ENCODE assay signal across 20 cellular contexts in the genomic region with DNA sequence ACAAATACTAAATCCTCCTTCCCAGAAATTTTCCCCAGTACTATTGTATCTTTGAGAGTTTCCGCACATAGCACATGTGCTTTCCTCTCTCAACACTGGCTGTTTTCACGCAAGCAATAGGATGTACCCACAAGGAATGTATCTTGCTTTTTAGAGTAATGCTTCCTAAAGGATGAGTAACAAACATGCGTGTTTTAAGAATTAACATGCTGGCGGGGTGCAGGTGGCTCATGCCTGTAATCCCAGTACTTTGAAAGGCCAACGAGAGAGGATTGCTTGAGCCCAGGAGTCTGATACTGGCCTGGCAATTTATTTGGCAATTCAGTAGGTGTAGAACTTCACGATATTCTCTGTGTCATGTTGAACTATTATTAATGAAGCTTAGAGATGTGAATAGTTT. TPM values are rescaled to one million over a fixed set of nuclear protein-coding genes. Genes with fewer than 3 reads are reported as not detected.
DNase-seq lines count a peak whose midpoint lies in the region; ATAC-seq and TF ChIP-seq lines count a peak whose summit lies in the region.
"Had no signal": no experiment of that assay in that cellular context is flagged by ENCODE, and none has a peak within 500 bp of the region (broad histone marks: within the 10 kb centered on the region; RNA-seq: fewer than 3 reads in every experiment).

No MANE protein-coding gene starts in this region.

- H3K36me3 ChIP-seq in mesendoderm (ENCODE audit: control insufficient read depth, insufficient read depth, low read length): no peaks in the 10 kb centered on the region

- no peak overlapping the region for H2BK15ac ChIP-seq in mesendoderm (replicated peaks; ENCODE audit: low read depth)

- H3K4me1 ChIP-seq in mesendoderm (ENCODE audit: control insufficient read depth, low read depth, low read length): no peaks in the 10 kb centered on the region
- H3K4me1 ChIP-seq: SJCRH30 had no signal

- H3K27ac ChIP-seq in mesendoderm (ENCODE audit: low read depth, low read length): no peak overlapping the region
- H3K27ac ChIP-seq: HL-60, KMS-11, SJCRH30 had no signal

- peak overlapping the region; percentile 37 for H3K27ac Mint-ChIP-seq in activated T-cell treated with anti-CD3 and anti-CD28 coated beads, Interleukin-2, amount 50 U/mL, for 24 hours
- no peak overlapping the region for H3K27ac Mint-ChIP-seq in activated T-cell treated with anti-CD3 and anti-CD28 coated beads, Interleukin-2, amount 50 U/mL, for 72 hours
- peak overlapping the region; percentile 87 for H3K27ac Mint-ChIP-seq in WTC11
- H3K27ac Mint-ChIP-seq: B cell had no signal

- no peak overlapping the region for H3K18ac ChIP-seq in mesendoderm (ENCODE audit: low read length)

- H2BK120ac ChIP-seq in mesendoderm (ENCODE audit: low read depth, low read length): no peak overlapping the region

- no peak overlapping the region for H4K5ac ChIP-seq in mesendoderm (ENCODE audit: low read length)

- peaks cover 58% of the 10 kb centered on the region for H3K4me1 Mint-ChIP-seq in activated T-cell treated with anti-CD3 and anti-CD28 coated beads, Interleukin-2, amount 50 U/mL, for 24 hours (ENCODE audit: low read depth)
- peaks cover 49% of the 10 kb centered on the region for H3K4me1 Mint-ChIP-seq in activated T-cell treated with anti-CD3 and anti-CD28 coated beads, Interleukin-2, amount 50 U/mL, for 72 hours (ENCODE audit: low read depth)
- peaks cover 35% of the 10 kb centered on the region for H3K4me1 Mint-ChIP-seq in WTC11

- no peak overlapping the region for H3K4me3 ChIP-seq in mesendoderm (ENCODE audit: low read length)
- H3K4me3 ChIP-seq: HAP-1, SJCRH30 had no signal

- no peak overlapping the region for H2BK5ac ChIP-seq in mesendoderm (ENCODE audit: low read length)

- H4K8ac ChIP-seq in mesendoderm (ENCODE audit: low read depth, low read length): no peak overlapping the region

- ATAC-seq in activated T-cell treated with anti-CD3 and anti-CD28 coated beads, Interleukin-2, amount 50 U/mL, for 72 hours (replicated peaks in 1 of 2): no peak
- ATAC-seq in WTC11: no peak

- POLR2A ChIA-PET in WTC11 (lab: Charles Lee): no interaction called here

- peaks cover 11% of the 10 kb centered on the region for H3K79me1 ChIP-seq in mesendoderm (ENCODE audit: low read length)

- peaks cover 32% of the 10 kb centered on the region for H3K79me2 ChIP-seq in mesendoderm (ENCODE audit: control insufficient read depth, insufficient read depth, low read length)

- no peak overlapping the region for H3K4ac ChIP-seq in mesendoderm (ENCODE audit: low read depth, low read length)

- no CpG with 5 or more reads among the region's 6 CpGs for WGBS in mesendoderm (ENCODE audit: extremely low coverage, insufficient coverage, low lambda C conversion rate)

- no peak overlapping the region for H3K23ac ChIP-seq in mesendoderm (ENCODE audit: low read length)

- no peak overlapping the region for H3K4me2 ChIP-seq in mesendoderm (ENCODE audit: low read length)
- H3K4me2 ChIP-seq: KMS-11 had no signal

- no peak overlapping the region for H3K4me3 Mint-ChIP-seq in activated T-cell treated with anti-CD3 and anti-CD28 coated beads, Interleukin-2, amount 50 U/mL, for 24 hours
- no peak overlapping the region for H3K4me3 Mint-ChIP-seq in activated T-cell treated with anti-CD3 and anti-CD28 coated beads, Interleukin-2, amount 50 U/mL, for 72 hours
- no peak overlapping the region for H3K4me3 Mint-ChIP-seq in WTC11
- H3K4me3 Mint-ChIP-seq: B cell, CD14-positive monocyte had no signal

- peaks cover 60% of the 10 kb centered on the region for H3K36me3 Mint-ChIP-seq in activated T-cell treated with anti-CD3 and anti-CD28 coated beads, Interleukin-2, amount 50 U/mL, for 24 hours (ENCODE audit: low read depth)
- H3K36me3 Mint-ChIP-seq in activated T-cell treated with anti-CD3 and anti-CD28 coated beads, Interleukin-2, amount 50 U/mL, for 72 hours (ENCODE audit: insufficient read depth in 2 of 2): peaks cover 0 to 18% of the 10 kb centered on the region in 2 donors
- peaks cover 7% of the 10 kb centered on the region for H3K36me3 Mint-ChIP-seq in WTC11

- no peak overlapping the region for H2AK5ac ChIP-seq in mesendoderm (ENCODE audit: low read length)

- H3K56ac ChIP-seq in mesendoderm (ENCODE audit: low read length): no peak overlapping the region

- H3K27me3 ChIP-seq in mesendoderm (ENCODE audit: insufficient read depth, low read length, poor library complexity): no peaks in the 10 kb centered on the region
- H3K27me3 ChIP-seq: SJCRH30 had no signal

- DNase-seq in activated T-cell treated with anti-CD3 and anti-CD28 coated beads, Interleukin-2, amount 50 U/mL, for 24 hours: no peak
- no peak for DNase-seq in activated T-cell treated with anti-CD3 and anti-CD28 coated beads, Interleukin-2, amount 50 U/mL, for 72 hours
- DNase-seq in WTC11 (ENCODE audit: low spot score) (no peak), mesendoderm (peak; percentile 9), GM03348 (ENCODE audit: low spot score) (no peak), HuH-7 (ENCODE audit: low spot score) (no peak), DMS114 treated with DMSO at 0.1 percent for 48 hours (lab: John Stamatoyannopoulos, UW; ENCODE audit: unreplicated experiment) (no peak)
- DNase-seq: DMS79, NCI-H1417, NCI-H1694 treated with DMSO at 0.1 percent for 48 hours, NCI-H2081 treated with DMSO at 0.1 percent for 48 hours, NCI-H2171 treated with DMSO at 0.1 percent for 48 hours, NCI-H524 treated with DMSO at 0.1 percent for 48 hours, OCI-M1, SJCRH30 had no signal

- H3K27me3 Mint-ChIP-seq in activated T-cell treated with anti-CD3 and anti-CD28 coated beads, Interleukin-2, amount 50 U/mL, for 24 hours: no peaks in the 10 kb centered on the region
- H3K27me3 Mint-ChIP-seq in activated T-cell treated with anti-CD3 and anti-CD28 coated beads, Interleukin-2, amount 50 U/mL, for 72 hours (ENCODE audit: low read depth): no peaks in the 10 kb centered on the region
- no peaks in the 10 kb centered on the region for H3K27me3 Mint-ChIP-seq in WTC11 (ENCODE audit: low read depth)
- H3K27me3 Mint-ChIP-seq: B cell had no signal

- no peak overlapping the region for H3K9ac ChIP-seq in mesendoderm (ENCODE audit: low read length)
- H3K9ac ChIP-seq: KMS-11 had no signal

- H3K9me3 Mint-ChIP-seq in activated T-cell treated with anti-CD3 and anti-CD28 coated beads, Interleukin-2, amount 50 U/mL, for 24 hours: no peaks in the 10 kb centered on the region
- H3K9me3 Mint-ChIP-seq in activated T-cell treated with anti-CD3 and anti-CD28 coated beads, Interleukin-2, amount 50 U/mL, for 72 hours: no peaks in the 10 kb centered on the region
- H3K9me3 Mint-ChIP-seq in WTC11: no peaks in the 10 kb centered on the region

- CTCF ChIA-PET in WTC11 (lab: Charles Lee): no interaction called here

- no peak for TF ChIP-seq CTCF in WTC11 (IDR thresholded peaks at IDR 0.05)

TF ChIP-seq in WTC11, 78 proteins besides CTCF, POLR2A, EP300 and RAD21:
- TF ChIP-seq ATF3 (CRISPR knock-in tag; conservative IDR thresholded peaks at IDR 0.05) (no peak), ZSCAN18 (CRISPR knock-in tag; IDR thresholded peaks at IDR 0.05) (no peak), CREB1 (CRISPR knock-in tag; IDR thresholded peaks at IDR 0.05) (no peak), E2F1 (CRISPR knock-in tag; IDR thresholded peaks at IDR 0.05) (no peak)

RNA-seq across cellular contexts. Expression of gene RUFY1, which starts 4.6 kb away (rescaled TPM):
- total RNA-seq in activated T-cell treated with anti-CD3 and anti-CD28 coated beads, Interleukin-2, amount 50 U/mL, for 72 hours: 10 to 100 TPM; 32.0 to 37.9 TPM
- total RNA-seq in WTC11 (2021): 32.3 to 34.0 TPM (median 32.7 TPM) in 3 replicates
- polyA plus RNA-seq in mesendoderm (2013, experiment 1 of 2): 13.7 TPM
- 13.9 TPM for polyA plus RNA-seq in mesendoderm (2013, experiment 2 of 2)
